ENCODE assay signal across 19 cellular contexts in the genomic region with DNA sequence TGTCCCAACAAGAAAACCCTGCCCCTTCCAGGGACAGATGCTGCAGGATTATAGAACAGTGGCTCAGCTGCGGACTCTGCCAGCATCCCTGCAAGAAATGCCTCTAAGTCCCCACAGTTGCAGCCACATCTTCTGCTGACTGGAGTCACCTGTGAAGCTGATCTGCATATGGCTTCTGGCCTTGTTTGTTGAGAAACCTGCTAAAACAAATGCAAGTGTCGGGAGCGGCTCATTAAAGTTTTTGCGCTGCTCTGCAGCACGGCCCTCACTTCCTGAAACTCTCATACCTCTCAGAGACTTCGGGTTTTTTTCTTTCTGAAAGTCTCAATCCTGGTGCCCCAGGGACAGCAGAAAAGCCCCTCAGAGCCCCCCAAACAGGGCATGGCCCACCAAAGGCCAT.
DNase-seq lines count a peak whose midpoint lies in the region; ATAC-seq and TF ChIP-seq lines count a peak whose summit lies in the region.
"Had no signal": no experiment of that assay in that cellular context is flagged by ENCODE, and none has a peak within 500 bp of the region (broad histone marks: within the 10 kb centered on the region; RNA-seq: fewer than 3 reads in every experiment).

No MANE protein-coding gene starts in this region.

- H3K4me1 ChIP-seq in MM.1S (ENCODE audit: low read length): peaks cover 46% of the 10 kb centered on the region
- peaks cover 0 to 16% (median 0%) of the 10 kb centered on the region in 6 donors for H3K4me1 ChIP-seq in spleen
- H3K4me1 ChIP-seq in upper lobe of right lung: no peaks in the 10 kb centered on the region
- H3K4me1 ChIP-seq: Peyer's patch, SJSA1 had no signal

- no peaks in the 10 kb centered on the region for H3K36me3 ChIP-seq in MM.1S (replicated peaks; ENCODE audit: insufficient read depth, low read length)
- no peaks in the 10 kb centered on the region for H3K36me3 ChIP-seq in WERI-Rb-1
- no peaks in the 10 kb centered on the region for H3K36me3 ChIP-seq in spleen
- no peaks in the 10 kb centered on the region for H3K36me3 ChIP-seq in upper lobe of right lung
- H3K36me3 ChIP-seq: Peyer's patch, SJSA1 had no signal

- H3F3A ChIP-seq in MM.1S (ENCODE audit: insufficient read depth, low read length): peaks cover 26% of the 10 kb centered on the region

- H3K27ac ChIP-seq in MM.1S (ENCODE audit: low read length) (peak overlapping the region; percentile 94), WERI-Rb-1 (no peak overlapping the region), spleen (no peak overlapping the region), upper lobe of right lung (no peak overlapping the region)
- H3K27ac ChIP-seq: KMS-11, Peyer's patch, SJSA1 had no signal

- WGBS in spleen, 5 donors: 45 to 64% (median 53%) methylated on average over 6 of the region's 6 CpGs

- peaks cover 9% of the 10 kb centered on the region; the same call in 1 of the 2 replicates for H3K79me2 ChIP-seq in MM.1S (ENCODE audit: low read length)

- H2AFZ ChIP-seq in MM.1S (ENCODE audit: low read length): peak overlapping the region; percentile 9

- H3K4me2 ChIP-seq in MM.1S (ENCODE audit: low read depth, low read length): peak overlapping the region; percentile 83
- H3K4me2 ChIP-seq: KMS-11 had no signal

- intact Hi-C loops in spleen (cut with DNase I; ENCODE audit: low total_unique reads) (no loop called here), upper lobe of right lung (cut with DNase I) (no loop called here)

- H3K9me3 ChIP-seq in MM.1S (replicated peaks; ENCODE audit: insufficient read depth, low read length) (no peaks in the 10 kb centered on the region), WERI-Rb-1 (ENCODE audit: severe bottlenecking) (no peaks in the 10 kb centered on the region), spleen (no peaks in the 10 kb centered on the region), upper lobe of right lung (no peaks in the 10 kb centered on the region)
- H3K9me3 ChIP-seq: Peyer's patch, SJSA1 had no signal

- no peaks in the 10 kb centered on the region for H3K9me2 ChIP-seq in MM.1S (replicated peaks; ENCODE audit: insufficient read depth, low read length)

- peak; percentile 6 for DNase-seq in NCI-H82 (lab: John Stamatoyannopoulos, UW)
- DNase-seq in NCI-H82 treated with DMSO at 0.1 percent for 48 hours (lab: John Stamatoyannopoulos, UW; ENCODE audit: unreplicated experiment): no peak
- peak; percentile 88 for DNase-seq in MM.1S
- DNase-seq in WERI-Rb-1: peak; percentile 35
- peak; percentile 17 for DNase-seq in spleen
- DNase-seq in DMS79 treated with DMSO at 0.1 percent for 48 hours (lab: John Stamatoyannopoulos, UW): no peak
- DNase-seq in upper lobe of right lung: no peak
- DNase-seq in HuH-7.5 (ENCODE audit: low spot score): no peak
- DNase-seq: 8988T; HCEC 1CT; NCI-H1694; NCI-H2081; NCI-H2171; NCI-H524 treated with DMSO at 0.1 percent for 48 hours; NK-92 treated with Interleukin-12 subunit alpha and Interleukin-12 subunit beta, amount 100 ng/mL, for 24 hours; Peyer's patch had no signal

- no peaks in the 10 kb centered on the region for H4K20me1 ChIP-seq in MM.1S (ENCODE audit: insufficient read depth, low read length)

- ATAC-seq in upper lobe of right lung: no peak
- ATAC-seq: Right ventricle myocardium inferior had no signal

- H3K4me3 ChIP-seq in MM.1S (ENCODE audit: low read length): peak overlapping the region; percentile 33
- no peak overlapping the region for H3K4me3 ChIP-seq in WERI-Rb-1 (ENCODE audit: low read depth, low read length)
- no peak overlapping the region for H3K4me3 ChIP-seq in spleen
- no peak overlapping the region for H3K4me3 ChIP-seq in upper lobe of right lung
- H3K4me3 ChIP-seq: Peyer's patch, SJSA1 had no signal

- peak overlapping the region; percentile 68 for H3K9ac ChIP-seq in MM.1S (ENCODE audit: low read length)
- H3K9ac ChIP-seq: KMS-11 had no signal

- H3K27me3 ChIP-seq in MM.1S (replicated peaks; ENCODE audit: insufficient read depth, low read length): no peaks in the 10 kb centered on the region
- peaks cover 4% of the 10 kb centered on the region for H3K27me3 ChIP-seq in WERI-Rb-1 (ENCODE audit: insufficient read depth, low read depth, severe bottlenecking)
- H3K27me3 ChIP-seq in spleen (replicated peaks in 1 of 7): no peaks in the 10 kb centered on the region
- peaks cover 5% of the 10 kb centered on the region for H3K27me3 ChIP-seq in upper lobe of right lung
- H3K27me3 ChIP-seq: Peyer's patch, SJSA1 had no signal

- TF ChIP-seq CTCF in MM.1S (IDR thresholded peaks at IDR 0.05; ENCODE audit: low read length) (no peak), WERI-Rb-1 (IDR thresholded peaks at IDR 0.05; ENCODE audit: low read depth, low read length) (no peak), spleen (IDR thresholded peaks at IDR 0.05 in 8 of 11, conservative IDR thresholded peaks at IDR 0.05 in 3 of 11) (no peak), upper lobe of right lung (IDR thresholded peaks at IDR 0.05) (no peak)

- no peak for TF ChIP-seq POLR2A in spleen (IDR thresholded peaks at IDR 0.05)

Comparison
In these comparisons a context has a peak if more than half of its experiments do, and no peak if none do; other contexts are left out.
1. DNase-seq: peak in NCI-H82 (single experiment), MM.1S (single experiment), WERI-Rb-1 (single experiment) and spleen (single experiment); none in NCI-H82 treated with DMSO at 0.1 percent for 48 hours (single experiment), DMS79 treated with DMSO at 0.1 percent for 48 hours (single experiment), upper lobe of right lung (single experiment) and HuH-7.5 (single experiment).